Comparison of ENCODE assay signal across 10 cellular contexts in genomic region chr3:33146791-33147445, GRCh38. TPM values are rescaled to one million over a fixed set of nuclear protein-coding genes. Genes with fewer than 3 reads are reported as not detected.
DNase-seq lines count a peak whose midpoint lies in the region; TF ChIP-seq lines count a peak whose summit lies in the region.
"Had no signal": no experiment of that assay in that cellular context is flagged by ENCODE, and none has a peak within 500 bp of the region (broad histone marks: within the 10 kb centered on the region; RNA-seq: fewer than 3 reads in every experiment).

No MANE protein-coding gene starts in this region.

- intact Hi-C loops in activated T-helper 1 cell treated with anti-CD3 and anti-CD28 coated beads, Interleukin-12 subunit alpha, Interleukin-12 subunit beta, Interleukin-2, Interleukin-4 antibody, amounts not matched to agents 30 ng/mL and 10 ng/mL and 1 ng/mL, durations not matched to agents 14 hours and 24 hours and 36 hours (cut with micrococcal nuclease), result no loop called here

- H3K36me3 ChIP-seq in skeletal muscle satellite cell (ENCODE audit: insufficient read depth, low read length), result peaks cover 30% of the 10 kb centered on the region
- no peaks in the 10 kb centered on the region for H3K36me3 ChIP-seq in hepatocyte (replicated peaks; ENCODE audit: insufficient read depth, low read depth)

- no peak overlapping the region for H3K9ac ChIP-seq in skeletal muscle satellite cell (ENCODE audit: low read depth, low read length)

- DNase-seq in HT-29 (ENCODE audit: low spot score), result peak; percentile 14
- peak; percentile 16 for DNase-seq in SKM-1 (lab: John Stamatoyannopoulos, UW; ENCODE audit: unreplicated experiment)
- peak; percentile 26 for DNase-seq in fibroblast of the conjunctiva (ENCODE audit: low read depth)
- no peak for DNase-seq in GM13976 (ENCODE audit: low spot score)
- no peak for DNase-seq in hepatocyte (ENCODE audit: low spot score)
- DNase-seq in activated T-helper 1 cell treated with anti-CD3 and anti-CD28 coated beads, Interleukin-12 subunit alpha, Interleukin-12 subunit beta, Interleukin-2, Interleukin-4 antibody, amounts not matched to agents 30 ng/mL and 10 ng/mL and 1 ng/mL, durations not matched to agents 14 hours and 24 hours and 36 hours (ENCODE audit: low spot score), result no peak
- no peak for DNase-seq in activated naive CD8-positive, alpha-beta T cell treated with anti-CD3 and anti-CD28 coated beads for 36 hours
- DNase-seq: foreskin keratinocyte had no signal

- H3K27me3 ChIP-seq in skeletal muscle satellite cell (ENCODE audit: control insufficient read depth, insufficient read depth, low read length) (no peaks in the 10 kb centered on the region), hepatocyte (no peaks in the 10 kb centered on the region)
- H3K27me3 ChIP-seq: foreskin keratinocyte had no signal

- in situ Hi-C loops in GM13976 (cut with MboI; ENCODE audit: low sequenced_read_pairs, unreplicated experiment), result no loop called here

- TF ChIP-seq CTCF in GM13976 (IDR thresholded peaks at IDR 0.05; ENCODE audit: borderline replicate concordance, control extremely low read depth, extremely low read depth, insufficient read depth, missing control alignments), result no peak
- TF ChIP-seq CTCF in hepatocyte (IDR thresholded peaks at IDR 0.05; ENCODE audit: poor library complexity), result no peak

- H3K9me3 Mint-ChIP-seq in activated T-helper 1 cell treated with anti-CD3 and anti-CD28 coated beads, Interleukin-12 subunit alpha, Interleukin-12 subunit beta, Interleukin-2, Interleukin-4 antibody, amounts not matched to agents 30 ng/mL and 10 ng/mL and 1 ng/mL, durations not matched to agents 14 hours and 24 hours and 36 hours, result no peaks in the 10 kb centered on the region
- H3K9me3 Mint-ChIP-seq in activated naive CD8-positive, alpha-beta T cell treated with anti-CD3 and anti-CD28 coated beads for 36 hours, result no peaks in the 10 kb centered on the region
- H3K9me3 Mint-ChIP-seq: natural killer cell treated with Interleukin-12 subunit alpha and Interleukin-12 subunit beta and Interleukin-15 and Interleukin-18, amount 100 ng/mL, for 72 hours had no signal

- no peaks in the 10 kb centered on the region for H3K9me2 ChIP-seq in hepatocyte (replicated peaks; ENCODE audit: insufficient read depth)

- no peaks in the 10 kb centered on the region for H3K9me3 ChIP-seq in skeletal muscle satellite cell (replicated peaks; ENCODE audit: low read length)
- no peaks in the 10 kb centered on the region for H3K9me3 ChIP-seq in hepatocyte (ENCODE audit: low read depth)

- peaks cover 5% of the 10 kb centered on the region for H3K36me3 Mint-ChIP-seq in activated T-helper 1 cell treated with anti-CD3 and anti-CD28 coated beads, Interleukin-12 subunit alpha, Interleukin-12 subunit beta, Interleukin-2, Interleukin-4 antibody, amounts not matched to agents 30 ng/mL and 10 ng/mL and 1 ng/mL, durations not matched to agents 14 hours and 24 hours and 36 hours (ENCODE audit: low read depth)
- H3K36me3 Mint-ChIP-seq in activated naive CD8-positive, alpha-beta T cell treated with anti-CD3 and anti-CD28 coated beads for 36 hours, result peaks cover 6% of the 10 kb centered on the region

- H3K4me1 Mint-ChIP-seq in activated T-helper 1 cell treated with anti-CD3 and anti-CD28 coated beads, Interleukin-12 subunit alpha, Interleukin-12 subunit beta, Interleukin-2, Interleukin-4 antibody, amounts not matched to agents 30 ng/mL and 10 ng/mL and 1 ng/mL, durations not matched to agents 14 hours and 24 hours and 36 hours (ENCODE audit: low read depth), result no peaks in the 10 kb centered on the region
- H3K4me1 Mint-ChIP-seq in activated naive CD8-positive, alpha-beta T cell treated with anti-CD3 and anti-CD28 coated beads for 36 hours, result no peaks in the 10 kb centered on the region

- H4K20me1 ChIP-seq in hepatocyte (ENCODE audit: insufficient read depth, poor library complexity, severe bottlenecking), result no peaks in the 10 kb centered on the region

- peaks cover 20% of the 10 kb centered on the region for H3K4me1 ChIP-seq in skeletal muscle satellite cell (ENCODE audit: control insufficient read depth, insufficient read depth, low read length)
- H3K4me1 ChIP-seq in hepatocyte (ENCODE audit: insufficient read depth), result peaks cover 4% of the 10 kb centered on the region
- H3K4me1 ChIP-seq: foreskin keratinocyte had no signal

- no peak overlapping the region for H3K27ac Mint-ChIP-seq in activated T-helper 1 cell treated with anti-CD3 and anti-CD28 coated beads, Interleukin-12 subunit alpha, Interleukin-12 subunit beta, Interleukin-2, Interleukin-4 antibody, amounts not matched to agents 30 ng/mL and 10 ng/mL and 1 ng/mL, durations not matched to agents 14 hours and 24 hours and 36 hours
- no peak overlapping the region for H3K27ac Mint-ChIP-seq in activated naive CD8-positive, alpha-beta T cell treated with anti-CD3 and anti-CD28 coated beads for 36 hours
- H3K27ac Mint-ChIP-seq: natural killer cell treated with Interleukin-12 subunit alpha and Interleukin-12 subunit beta and Interleukin-15 and Interleukin-18, amount 100 ng/mL, for 72 hours had no signal

- H3K79me2 ChIP-seq in hepatocyte, result no peaks in the 10 kb centered on the region

- H3K4me2 ChIP-seq in skeletal muscle satellite cell (ENCODE audit: low read length) (peak overlapping the region; percentile 41), hepatocyte (no peak overlapping the region)

- H3K4me3 Mint-ChIP-seq in activated T-helper 1 cell treated with anti-CD3 and anti-CD28 coated beads, Interleukin-12 subunit alpha, Interleukin-12 subunit beta, Interleukin-2, Interleukin-4 antibody, amounts not matched to agents 30 ng/mL and 10 ng/mL and 1 ng/mL, durations not matched to agents 14 hours and 24 hours and 36 hours, result no peak overlapping the region
- H3K4me3 Mint-ChIP-seq in activated naive CD8-positive, alpha-beta T cell treated with anti-CD3 and anti-CD28 coated beads for 36 hours, result no peak overlapping the region
- H3K4me3 Mint-ChIP-seq: natural killer cell treated with Interleukin-12 subunit alpha and Interleukin-12 subunit beta and Interleukin-15 and Interleukin-18, amount 100 ng/mL, for 72 hours had no signal

- no peak overlapping the region for H3K4me3 ChIP-seq in skeletal muscle satellite cell (ENCODE audit: low read length)
- no peak overlapping the region for H3K4me3 ChIP-seq in hepatocyte

- no peak overlapping the region for H2AFZ ChIP-seq in hepatocyte

- WGBS in hepatocyte (ENCODE audit: low lambda C conversion rate, missing lambda C conversion rate), result 85% methylated on average over 8 of the region's 8 CpGs

- peaks cover 3% of the 10 kb centered on the region for H3K27me3 Mint-ChIP-seq in activated T-helper 1 cell treated with anti-CD3 and anti-CD28 coated beads, Interleukin-12 subunit alpha, Interleukin-12 subunit beta, Interleukin-2, Interleukin-4 antibody, amounts not matched to agents 30 ng/mL and 10 ng/mL and 1 ng/mL, durations not matched to agents 14 hours and 24 hours and 36 hours (ENCODE audit: insufficient read depth)
- H3K27me3 Mint-ChIP-seq in activated naive CD8-positive, alpha-beta T cell treated with anti-CD3 and anti-CD28 coated beads for 36 hours, result peaks cover 4% of the 10 kb centered on the region
- H3K27me3 Mint-ChIP-seq: natural killer cell treated with Interleukin-12 subunit alpha and Interleukin-12 subunit beta and Interleukin-15 and Interleukin-18, amount 100 ng/mL, for 72 hours had no signal

- no peak overlapping the region for H3K27ac ChIP-seq in hepatocyte
- H3K27ac ChIP-seq: foreskin keratinocyte had no signal

RNA-seq across cellular contexts. Expression of gene CRTAP, which starts 33.1 kb away (rescaled TPM):
- 24.4 and 36.0 TPM in 2 replicates for total RNA-seq in HT-29 (2014; rRNA removed; shearing (Covaris generic))
- 169 and 234 TPM in 2 replicates for total RNA-seq in skeletal muscle satellite cell (2012; rRNA removed)
- 178 and 201 TPM in 2 replicates for total RNA-seq in hepatocyte
- polyA plus RNA-seq in hepatocyte, result 125 and 127 TPM in 2 replicates
- 30.3 and 33.2 TPM in 2 replicates for total RNA-seq in activated T-helper 1 cell treated with anti-CD3 and anti-CD28 coated beads, Interleukin-12 subunit alpha, Interleukin-12 subunit beta, Interleukin-2, Interleukin-4 antibody, amounts not matched to agents 30 ng/mL and 10 ng/mL and 1 ng/mL, durations not matched to agents 14 hours and 24 hours and 36 hours
- 10 to 100 TPM; 31.7 to 34.2 TPM for total RNA-seq in activated naive CD8-positive, alpha-beta T cell treated with anti-CD3 and anti-CD28 coated beads for 36 hours

RNA-seq across cellular contexts. Expression of gene GLB1, which starts 50.0 kb away (rescaled TPM):
- 30.0 and 31.1 TPM in 2 replicates for total RNA-seq in HT-29 (2014; rRNA removed; shearing (Covaris generic))
- 41.1 and 41.3 TPM in 2 replicates for total RNA-seq in skeletal muscle satellite cell (2012; rRNA removed)
- 174 and 251 TPM in 2 replicates for total RNA-seq in hepatocyte
- 163 and 176 TPM in 2 replicates for polyA plus RNA-seq in hepatocyte
- 51.7 and 65.0 TPM in 2 replicates for total RNA-seq in activated T-helper 1 cell treated with anti-CD3 and anti-CD28 coated beads, Interleukin-12 subunit alpha, Interleukin-12 subunit beta, Interleukin-2, Interleukin-4 antibody, amounts not matched to agents 30 ng/mL and 10 ng/mL and 1 ng/mL, durations not matched to agents 14 hours and 24 hours and 36 hours
- 10 to 100 TPM; 36.4 to 37.2 TPM for total RNA-seq in activated naive CD8-positive, alpha-beta T cell treated with anti-CD3 and anti-CD28 coated beads for 36 hours

RNA-seq across cellular contexts. Expression of gene TMPPE, which starts 50.0 kb away (rescaled TPM):
- 3.1 and 3.8 TPM in 2 replicates for total RNA-seq in HT-29 (2014; rRNA removed; shearing (Covaris generic))
- 3.3 and 4.2 TPM in 2 replicates for total RNA-seq in skeletal muscle satellite cell (2012; rRNA removed)
- 3.3 and 3.7 TPM in 2 replicates for total RNA-seq in hepatocyte
- 1.1 and 1.4 TPM in 2 replicates for polyA plus RNA-seq in hepatocyte
- total RNA-seq in activated T-helper 1 cell treated with anti-CD3 and anti-CD28 coated beads, Interleukin-12 subunit alpha, Interleukin-12 subunit beta, Interleukin-2, Interleukin-4 antibody, amounts not matched to agents 30 ng/mL and 10 ng/mL and 1 ng/mL, durations not matched to agents 14 hours and 24 hours and 36 hours, result 14.9 and 15.5 TPM in 2 replicates
- 1 to 10 TPM; 7.0 to 8.1 TPM for total RNA-seq in activated naive CD8-positive, alpha-beta T cell treated with anti-CD3 and anti-CD28 coated beads for 36 hours

Comparison
In these comparisons a context has a peak if more than half of its experiments do, and no peak if none do; other contexts are left out.
1. DNase-seq: peak in HT-29 (single experiment), SKM-1 (single experiment) and fibroblast of the conjunctiva (single experiment); none in GM13976 (single experiment), hepatocyte (single experiment), activated T-helper 1 cell treated with anti-CD3 and anti-CD28 coated beads, Interleukin-12 subunit alpha, Interleukin-12 subunit beta, Interleukin-2, Interleukin-4 antibody, amounts not matched to agents 30 ng/mL and 10 ng/mL and 1 ng/mL, durations not matched to agents 14 hours and 24 hours and 36 hours (single experiment) and activated naive CD8-positive, alpha-beta T cell treated with anti-CD3 and anti-CD28 coated beads for 36 hours (single experiment).